ENCODE assay signal across 1 cellular context in genomic region chr2:28364611-28365010, GRCh38.
TF ChIP-seq lines count a peak whose summit lies in the region.

No MANE protein-coding gene starts in this region.

TF ChIP-seq in SK-N-SH, 30 proteins besides CTCF, POLR2A, EP300 and RAD21:
- TF ChIP-seq SMC3 (IDR thresholded peaks at IDR 0.05; ENCODE audit: low read depth, low read length) (no peak), RFX5 (IDR thresholded peaks at IDR 0.05; ENCODE audit: low read length) (no peak), POLR2AphosphoS5 (IDR thresholded peaks at IDR 0.05; ENCODE audit: low read depth, low read length) (no peak), JUND (IDR thresholded peaks at IDR 0.05) (no peak), NFIC (IDR thresholded peaks at IDR 0.05; ENCODE audit: borderline replicate concordance) (no peak), NRF1 (IDR thresholded peaks at IDR 0.05; ENCODE audit: low read depth, low read length) (no peak), ELF1 (IDR thresholded peaks at IDR 0.05) (no peak), TEAD4 (IDR thresholded peaks at IDR 0.05; ENCODE audit: borderline replicate concordance, insufficient read depth) (no peak), FOSL2 (IDR thresholded peaks at IDR 0.05; ENCODE audit: borderline replicate concordance, low read depth) (no peak), EZH2phosphoT487 (IDR thresholded peaks at IDR 0.05; ENCODE audit: borderline replicate concordance, low read depth) (no peak), FOXJ3 (CRISPR knock-in tag; IDR thresholded peaks at IDR 0.05) (no peak), YY1 (IDR thresholded peaks at IDR 0.05; ENCODE audit: low read depth) (no peak), FOXM1 (IDR thresholded peaks at IDR 0.05; ENCODE audit: low read depth) (no peak), GABPA (IDR thresholded peaks at IDR 0.05; ENCODE audit: low read depth) (no peak), SIN3A (IDR thresholded peaks at IDR 0.05; ENCODE audit: borderline replicate concordance, low read depth, low read length) (no peak), RXRA (IDR thresholded peaks at IDR 0.05; ENCODE audit: borderline replicate concordance, low read depth) (no peak)
- TF ChIP-seq, protein P1, sequence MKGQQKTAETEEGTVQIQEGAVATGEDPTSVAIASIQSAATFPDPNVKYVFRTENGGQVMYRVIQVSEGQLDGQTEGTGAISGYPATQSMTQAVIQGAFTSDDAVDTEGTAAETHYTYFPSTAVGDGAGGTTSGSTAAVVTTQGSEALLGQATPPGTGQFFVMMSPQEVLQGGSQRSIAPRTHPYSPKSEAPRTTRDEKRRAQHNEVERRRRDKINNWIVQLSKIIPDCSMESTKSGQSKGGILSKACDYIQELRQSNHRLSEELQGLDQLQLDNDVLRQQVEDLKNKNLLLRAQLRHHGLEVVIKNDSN (IDR thresholded peaks at IDR 0.05; ENCODE audit: borderline replicate concordance, low read depth), result no peak
- TF ChIP-seq, protein P2, sequence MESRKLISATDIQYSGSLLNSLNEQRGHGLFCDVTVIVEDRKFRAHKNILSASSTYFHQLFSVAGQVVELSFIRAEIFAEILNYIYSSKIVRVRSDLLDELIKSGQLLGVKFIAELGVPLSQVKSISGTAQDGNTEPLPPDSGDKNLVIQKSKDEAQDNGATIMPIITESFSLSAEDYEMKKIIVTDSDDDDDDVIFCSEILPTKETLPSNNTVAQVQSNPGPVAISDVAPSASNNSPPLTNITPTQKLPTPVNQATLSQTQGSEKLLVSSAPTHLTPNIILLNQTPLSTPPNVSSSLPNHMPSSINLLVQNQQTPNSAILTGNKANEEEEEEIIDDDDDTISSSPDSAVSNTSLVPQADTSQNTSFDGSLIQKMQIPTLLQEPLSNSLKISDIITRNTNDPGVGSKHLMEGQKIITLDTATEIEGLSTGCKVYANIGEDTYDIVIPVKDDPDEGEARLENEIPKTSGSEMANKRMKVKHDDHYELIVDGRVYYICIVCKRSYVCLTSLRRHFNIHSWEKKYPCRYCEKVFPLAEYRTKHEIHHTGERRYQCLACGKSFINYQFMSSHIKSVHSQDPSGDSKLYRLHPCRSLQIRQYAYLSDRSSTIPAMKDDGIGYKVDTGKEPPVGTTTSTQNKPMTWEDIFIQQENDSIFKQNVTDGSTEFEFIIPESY (IDR thresholded peaks at IDR 0.05; ENCODE audit: borderline replicate concordance, low read depth), result no peak
